11 cellular contexts compared by ENCODE assay signal in genomic region chr15:74172751-74173544, GRCh38. TPM values are rescaled to one million over a fixed set of nuclear protein-coding genes. Genes with fewer than 3 reads are reported as not detected.
DNase-seq lines count a peak whose midpoint lies in the region; ATAC-seq, FAIRE-seq and TF ChIP-seq lines count a peak whose summit lies in the region.
"Had no signal": no experiment of that assay in that cellular context is flagged by ENCODE, and none has a peak within 500 bp of the region (broad histone marks: within the 10 kb centered on the region; RNA-seq: fewer than 3 reads in every experiment).

No MANE protein-coding gene starts in this region.

- H4K20me1 ChIP-seq in smooth muscle cell (ENCODE audit: low read depth) = no peaks in the 10 kb centered on the region

- no peak overlapping the region for H2AFZ ChIP-seq in smooth muscle cell (ENCODE audit: low read depth)

- H3K9me3 ChIP-seq in kidney (ENCODE audit: control insufficient read depth in 1 of 2, low read length in 2 of 2) (no peaks in the 10 kb centered on the region), smooth muscle cell (replicated peaks; ENCODE audit: low read depth) (no peaks in the 10 kb centered on the region)
- H3K9me3 ChIP-seq: body of pancreas had no signal

- 69% methylated on average over 15 of the region's 15 CpGs for WGBS in smooth muscle cell (ENCODE audit: low lambda C conversion rate)

- peaks cover 37% of the 10 kb centered on the region for H3F3A ChIP-seq in smooth muscle cell (ENCODE audit: low read depth)

- TF ChIP-seq CTCF in cardiac fibroblast (IDR thresholded peaks at IDR 0.05; ENCODE audit: low read depth, low read length) (no peak), kidney (IDR thresholded peaks at IDR 0.05; ENCODE audit: borderline replicate concordance, extremely low read depth, insufficient read depth) (no peak), smooth muscle cell (IDR thresholded peaks at IDR 0.05; ENCODE audit: borderline replicate concordance, insufficient read depth, poor library complexity, severe bottlenecking) (no peak)

- H3K79me2 ChIP-seq in smooth muscle cell (ENCODE audit: low read depth) = no peaks in the 10 kb centered on the region

- ATAC-seq in GM21447 (IDR thresholded peaks at IDR 0.05; ENCODE audit: unreplicated experiment) = no peak

- intact Hi-C loops in kidney (cut with DNase I) = no loop called here

- H3K36me3 ChIP-seq in H7 (replicated peaks; ENCODE audit: control insufficient read depth, insufficient read depth, low read length) (no peaks in the 10 kb centered on the region), kidney (ENCODE audit: control insufficient read depth in 1 of 2, insufficient read depth in 2 of 2, low read length in 2 of 2) (no peaks in the 10 kb centered on the region), smooth muscle cell (ENCODE audit: low read depth) (no peaks in the 10 kb centered on the region)

- H3K27me3 ChIP-seq in H7 (ENCODE audit: control insufficient read depth, insufficient read depth, low read length) = no peaks in the 10 kb centered on the region; the same call in 1 of the 2 replicates
- no peaks in the 10 kb centered on the region for H3K27me3 ChIP-seq in smooth muscle cell (ENCODE audit: low read depth)
- H3K27me3 ChIP-seq: body of pancreas had no signal

- peak overlapping the region; percentile 63 for H3K4me2 ChIP-seq in smooth muscle cell

- H3K9ac ChIP-seq in kidney (ENCODE audit: low read length in 2 of 2) = no peak overlapping the region
- H3K9ac ChIP-seq in smooth muscle cell (ENCODE audit: low read depth) = no peak overlapping the region

- peak; percentile 87 for DNase-seq in H7
- DNase-seq in cardiac fibroblast (ENCODE audit: low read depth in 2 of 2) = peak; percentile 72 to 91
- DNase-seq in kidney = peak; percentile 92
- no peak for DNase-seq in smooth muscle cell (lab: John Stamatoyannopoulos, UW; ENCODE audit: unreplicated experiment)
- no peak for DNase-seq in NCI-H146 (lab: John Stamatoyannopoulos, UW)
- DNase-seq in COLO829 (ENCODE audit: low spot score) = no peak
- no peak for DNase-seq in NCI-H187 (lab: John Stamatoyannopoulos, UW)
- DNase-seq: stimulated activated CD4-positive, alpha-beta T cell treated with anti-CD3 and anti-CD28 coated beads, Interleukin-4, amount 100 ng/mL, for 4 hours had no signal

- H3K4me3 ChIP-seq in H7 (ENCODE audit: insufficient read depth, low read depth, low read length) (no peak overlapping the region), cardiac fibroblast (replicated peaks in 1 of 2; ENCODE audit: low read depth in 2 of 2, low read length in 2 of 2) (no peak overlapping the region), kidney (ENCODE audit: low read length in 2 of 2) (no peak overlapping the region), smooth muscle cell (no peak overlapping the region)
- H3K4me3 ChIP-seq: body of pancreas had no signal

- H3K4me1 ChIP-seq in kidney (ENCODE audit: control insufficient read depth in 1 of 2, insufficient read depth in 1 of 2, low read depth in 1 of 2, low read length in 2 of 2) (peaks cover 0 to 27% of the 10 kb centered on the region in 2 donors), smooth muscle cell (ENCODE audit: low read depth) (peaks cover 39% of the 10 kb centered on the region)
- H3K4me1 ChIP-seq: body of pancreas had no signal

- H3K27ac ChIP-seq in kidney (ENCODE audit: low read depth in 2 of 2, low read length in 2 of 2) (peak overlapping the region in 1 of 2 donors; percentile 72), smooth muscle cell (ENCODE audit: low read depth) (peak overlapping the region; percentile 71)
- H3K27ac ChIP-seq: VCaP had no signal

- no peak for FAIRE-seq in kidney (lab: Jason Lieb, UNC)

RNA-seq across cellular contexts. Expression of gene ISLR, which starts 0.6 kb away (rescaled TPM):
- 15.1 and 20.5 TPM in 2 replicates for total RNA-seq in H7 (2014; rRNA removed; shearing (Covaris generic))
- total RNA-seq in kidney (30.2 TPM), smooth muscle cell (67.3 and 119 TPM in 2 replicates)
- polyA plus RNA-seq in kidney (ENCODE audit: insufficient read depth, low read depth, low replicate concordance) (18.8 TPM), smooth muscle cell (93.3 and 130 TPM in 2 replicates)

RNA-seq across cellular contexts. Expression of gene STRA6, which starts 29.6 kb away (rescaled TPM):
- total RNA-seq in H7 (2014; rRNA removed; shearing (Covaris generic)) = 10.3 and 10.8 TPM in 2 replicates
- 2.0 TPM for total RNA-seq in kidney
- polyA plus RNA-seq in kidney (ENCODE audit: insufficient read depth, low read depth, low replicate concordance) = 31.9 TPM
- total RNA-seq in smooth muscle cell = 111 and 124 TPM in 2 replicates
- polyA plus RNA-seq in smooth muscle cell = 237 and 253 TPM in 2 replicates
- total RNA-seq: body of pancreas had no signal

RNA-seq across cellular contexts. Expression of gene ISLR2, which starts 42.6 kb away (rescaled TPM):
- total RNA-seq in H7 (2014; rRNA removed; shearing (Covaris generic)) = 5.7 and 6.3 TPM in 2 replicates
- total RNA-seq in kidney = 1.1 TPM
- 0.13 TPM for polyA plus RNA-seq in kidney (ENCODE audit: insufficient read depth, low read depth, low replicate concordance)
- total RNA-seq in smooth muscle cell = 3.8 and 5.2 TPM in 2 replicates
- polyA plus RNA-seq in smooth muscle cell = 2.0 and 3.0 TPM in 2 replicates
- total RNA-seq: body of pancreas had no signal

Comparison
In these comparisons a context has a peak if more than half of its experiments do, and no peak if none do; other contexts are left out.
1. DNase-seq: peak in H7 (single experiment), cardiac fibroblast (2 of 2) and kidney (single experiment); none in smooth muscle cell (single experiment), NCI-H146 (single experiment), COLO829 (single experiment) and NCI-H187 (0 of 2).